In the genomic region with DNA sequence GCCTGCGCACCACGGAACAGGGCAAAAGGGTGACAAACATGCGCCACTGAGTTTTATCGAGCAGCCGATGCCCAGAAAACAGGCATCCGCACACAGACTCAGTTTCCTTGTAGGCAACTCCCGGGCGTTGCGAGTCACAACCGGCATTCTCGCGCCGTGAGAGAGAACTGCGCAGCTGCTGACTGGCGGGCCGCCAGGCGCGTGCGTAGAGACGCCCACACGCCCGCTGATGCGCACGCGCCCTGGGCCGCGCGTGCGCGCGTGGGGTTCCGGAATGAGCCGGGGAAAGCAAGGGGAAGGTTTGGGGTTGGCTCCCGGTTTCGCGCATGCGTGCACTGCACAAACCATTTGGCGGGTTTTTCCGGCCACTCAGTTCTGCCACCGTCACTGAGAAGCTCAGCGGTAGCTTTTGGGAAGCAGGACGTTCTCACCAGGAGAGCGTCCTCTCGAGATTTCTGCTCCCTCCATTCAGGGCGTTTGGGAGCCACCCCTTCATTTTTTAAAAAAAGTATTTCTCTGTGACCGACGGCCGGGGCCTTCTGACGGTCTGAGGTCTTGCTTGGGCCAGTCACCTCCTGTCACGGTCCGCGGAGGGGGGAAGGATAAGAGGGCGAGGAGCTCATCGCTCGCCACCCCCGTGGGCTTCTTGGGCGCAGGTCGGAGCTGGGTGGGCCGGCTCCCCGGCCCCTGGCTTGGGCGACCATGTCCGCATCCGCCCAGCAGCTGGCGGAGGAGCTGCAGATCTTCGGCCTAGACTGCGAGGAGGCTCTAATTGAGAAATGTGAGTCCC, we compare ENCODE assay signal across 1 cellular context.
A peak's percentile ranks its signal among the peaks of the same experiment; 100 is the strongest.
TF ChIP-seq lines count a peak whose summit lies in the region.

A gene with protein sequence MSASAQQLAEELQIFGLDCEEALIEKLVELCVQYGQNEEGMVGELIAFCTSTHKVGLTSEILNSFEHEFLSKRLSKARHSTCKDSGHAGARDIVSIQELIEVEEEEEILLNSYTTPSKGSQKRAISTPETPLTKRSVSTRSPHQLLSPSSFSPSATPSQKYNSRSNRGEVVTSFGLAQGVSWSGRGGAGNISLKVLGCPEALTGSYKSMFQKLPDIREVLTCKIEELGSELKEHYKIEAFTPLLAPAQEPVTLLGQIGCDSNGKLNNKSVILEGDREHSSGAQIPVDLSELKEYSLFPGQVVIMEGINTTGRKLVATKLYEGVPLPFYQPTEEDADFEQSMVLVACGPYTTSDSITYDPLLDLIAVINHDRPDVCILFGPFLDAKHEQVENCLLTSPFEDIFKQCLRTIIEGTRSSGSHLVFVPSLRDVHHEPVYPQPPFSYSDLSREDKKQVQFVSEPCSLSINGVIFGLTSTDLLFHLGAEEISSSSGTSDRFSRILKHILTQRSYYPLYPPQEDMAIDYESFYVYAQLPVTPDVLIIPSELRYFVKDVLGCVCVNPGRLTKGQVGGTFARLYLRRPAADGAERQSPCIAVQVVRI (plus strand): TSS at position 372 of the 790 bp plus-strand sequence. CDS start 331 bp downstream, at position 703.

TF ChIP-seq in HepG2, 621 proteins besides CTCF, POLR2A, EP300 and RAD21 (continued from another document and continues in another):
- no peak for TF ChIP-seq ZNF414 (CRISPR knock-in tag; IDR thresholded peaks at IDR 0.05)
- no peak; the same call in 1 of the 2 replicates for TF ChIP-seq ATF7-NPFF (CRISPR knock-in tag; IDR thresholded peaks at IDR 0.05; ENCODE audit: low read depth)
- TF ChIP-seq, protein P1, sequence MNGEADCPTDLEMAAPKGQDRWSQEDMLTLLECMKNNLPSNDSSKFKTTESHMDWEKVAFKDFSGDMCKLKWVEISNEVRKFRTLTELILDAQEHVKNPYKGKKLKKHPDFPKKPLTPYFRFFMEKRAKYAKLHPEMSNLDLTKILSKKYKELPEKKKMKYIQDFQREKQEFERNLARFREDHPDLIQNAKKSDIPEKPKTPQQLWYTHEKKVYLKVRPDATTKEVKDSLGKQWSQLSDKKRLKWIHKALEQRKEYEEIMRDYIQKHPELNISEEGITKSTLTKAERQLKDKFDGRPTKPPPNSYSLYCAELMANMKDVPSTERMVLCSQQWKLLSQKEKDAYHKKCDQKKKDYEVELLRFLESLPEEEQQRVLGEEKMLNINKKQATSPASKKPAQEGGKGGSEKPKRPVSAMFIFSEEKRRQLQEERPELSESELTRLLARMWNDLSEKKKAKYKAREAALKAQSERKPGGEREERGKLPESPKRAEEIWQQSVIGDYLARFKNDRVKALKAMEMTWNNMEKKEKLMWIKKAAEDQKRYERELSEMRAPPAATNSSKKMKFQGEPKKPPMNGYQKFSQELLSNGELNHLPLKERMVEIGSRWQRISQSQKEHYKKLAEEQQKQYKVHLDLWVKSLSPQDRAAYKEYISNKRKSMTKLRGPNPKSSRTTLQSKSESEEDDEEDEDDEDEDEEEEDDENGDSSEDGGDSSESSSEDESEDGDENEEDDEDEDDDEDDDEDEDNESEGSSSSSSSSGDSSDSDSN (CRISPR knock-in tag; IDR thresholded peaks at IDR 0.05), result peak; percentile 33; the same call in 1 of the 2 replicates
- no peak for TF ChIP-seq ZNF792 (CRISPR knock-in tag; IDR thresholded peaks at IDR 0.05)
- TF ChIP-seq SIN3A (IDR thresholded peaks at IDR 0.05; ENCODE audit: borderline replicate concordance, low read depth, low read length), result peak; percentile 88; the same call in 1 of the 2 replicates
- peak; percentile 87 for TF ChIP-seq GMEB1 (CRISPR knock-in tag; IDR thresholded peaks at IDR 0.05; ENCODE audit: borderline replicate concordance)
- TF ChIP-seq ZNF331 (CRISPR knock-in tag; IDR thresholded peaks at IDR 0.05), result no peak
- no peak for TF ChIP-seq ZNF704 (CRISPR knock-in tag; IDR thresholded peaks at IDR 0.05; ENCODE audit: borderline replicate concordance)
- TF ChIP-seq, protein P2, sequence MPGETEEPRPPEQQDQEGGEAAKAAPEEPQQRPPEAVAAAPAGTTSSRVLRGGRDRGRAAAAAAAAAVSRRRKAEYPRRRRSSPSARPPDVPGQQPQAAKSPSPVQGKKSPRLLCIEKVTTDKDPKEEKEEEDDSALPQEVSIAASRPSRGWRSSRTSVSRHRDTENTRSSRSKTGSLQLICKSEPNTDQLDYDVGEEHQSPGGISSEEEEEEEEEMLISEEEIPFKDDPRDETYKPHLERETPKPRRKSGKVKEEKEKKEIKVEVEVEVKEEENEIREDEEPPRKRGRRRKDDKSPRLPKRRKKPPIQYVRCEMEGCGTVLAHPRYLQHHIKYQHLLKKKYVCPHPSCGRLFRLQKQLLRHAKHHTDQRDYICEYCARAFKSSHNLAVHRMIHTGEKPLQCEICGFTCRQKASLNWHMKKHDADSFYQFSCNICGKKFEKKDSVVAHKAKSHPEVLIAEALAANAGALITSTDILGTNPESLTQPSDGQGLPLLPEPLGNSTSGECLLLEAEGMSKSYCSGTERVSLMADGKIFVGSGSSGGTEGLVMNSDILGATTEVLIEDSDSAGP (CRISPR knock-in tag; IDR thresholded peaks at IDR 0.05; ENCODE audit: borderline replicate concordance), result peak; percentile 60; the same call in 1 of the 2 replicates
- TF ChIP-seq ZNF589 (CRISPR knock-in tag; conservative IDR thresholded peaks at IDR 0.05), result no peak
- TF ChIP-seq, protein P3, sequence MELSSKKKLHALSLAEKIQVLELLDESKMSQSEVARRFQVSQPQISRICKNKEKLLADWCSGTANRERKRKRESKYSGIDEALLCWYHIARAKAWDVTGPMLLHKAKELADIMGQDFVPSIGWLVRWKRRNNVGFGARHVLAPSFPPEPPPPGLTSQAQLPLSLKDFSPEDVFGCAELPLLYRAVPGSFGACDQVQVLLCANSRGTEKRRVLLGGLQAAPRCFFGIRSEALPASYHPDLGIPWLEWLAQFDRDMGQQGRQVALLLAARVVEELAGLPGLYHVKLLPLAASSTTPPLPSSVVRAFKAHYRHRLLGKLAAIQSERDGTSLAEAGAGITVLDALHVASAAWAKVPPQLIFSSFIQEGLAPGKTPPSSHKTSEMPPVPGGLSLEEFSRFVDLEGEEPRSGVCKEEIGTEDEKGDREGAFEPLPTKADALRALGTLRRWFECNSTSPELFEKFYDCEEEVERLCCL (CRISPR knock-in tag; IDR thresholded peaks at IDR 0.05; ENCODE audit: borderline replicate concordance), result no peak
- no peak for TF ChIP-seq RBAK (CRISPR knock-in tag; IDR thresholded peaks at IDR 0.05)
- no peak for TF ChIP-seq DBP (CRISPR knock-in tag; IDR thresholded peaks at IDR 0.05; ENCODE audit: not compliant biosample characterization)
- peak; percentile 51; the same call in 1 of the 2 replicates for TF ChIP-seq RNF2 (conservative IDR thresholded peaks at IDR 0.05; ENCODE audit: low read depth)
- TF ChIP-seq NR2F6 (IDR thresholded peaks at IDR 0.05), result no peak
- no peak for TF ChIP-seq NR2F6 (CRISPR knock-in tag; IDR thresholded peaks at IDR 0.05)
- no peak for TF ChIP-seq FOXP4 (CRISPR knock-in tag; IDR thresholded peaks at IDR 0.05)
- no peak for TF ChIP-seq SKIL (CRISPR knock-in tag; IDR thresholded peaks at IDR 0.05; ENCODE audit: borderline replicate concordance)
- TF ChIP-seq HHEX (CRISPR knock-in tag; IDR thresholded peaks at IDR 0.05), result no peak
- no peak for TF ChIP-seq ZNF674 (CRISPR knock-in tag; IDR thresholded peaks at IDR 0.05; ENCODE audit: low read depth)
- TF ChIP-seq ZNF644 (CRISPR knock-in tag; IDR thresholded peaks at IDR 0.05; ENCODE audit: low read depth), result no peak
- TF ChIP-seq PAX8 (CRISPR knock-in tag; IDR thresholded peaks at IDR 0.05; ENCODE audit: borderline replicate concordance), result 0 out of 2 replicates have a peak, but pooled peaks have one; percentile 25
- TF ChIP-seq FOXO4 (CRISPR knock-in tag; conservative IDR thresholded peaks at IDR 0.05), result no peak
- TF ChIP-seq SATB2 (CRISPR knock-in tag; IDR thresholded peaks at IDR 0.05), result no peak
- no peak for TF ChIP-seq NR3C1 (CRISPR knock-in tag; IDR thresholded peaks at IDR 0.05)
- TF ChIP-seq ZNF614 (CRISPR knock-in tag; IDR thresholded peaks at IDR 0.05; ENCODE audit: borderline replicate concordance), result no peak
- TF ChIP-seq, protein P4, sequence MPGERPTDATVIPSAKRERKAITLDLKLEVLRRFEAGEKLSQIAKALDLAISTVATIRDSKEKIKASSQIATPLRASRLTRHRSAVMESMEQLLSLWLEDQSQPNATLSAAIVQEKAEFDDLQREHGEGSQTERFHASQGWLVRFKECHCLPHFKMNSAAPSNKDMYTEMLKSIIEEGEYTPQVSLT (CRISPR knock-in tag; IDR thresholded peaks at IDR 0.05; ENCODE audit: borderline replicate concordance, low read depth), result 0 out of 2 replicates have a peak, but pooled peaks have one; percentile 51
- no peak for TF ChIP-seq ESRRA (CRISPR knock-in tag; IDR thresholded peaks at IDR 0.05; ENCODE audit: low read depth)
- TF ChIP-seq ZBTB25 (CRISPR knock-in tag; IDR thresholded peaks at IDR 0.05), result peak; percentile 10; the same call in 1 of the 2 replicates
- TF ChIP-seq IRF2 (CRISPR knock-in tag; IDR thresholded peaks at IDR 0.05), result 0 out of 2 replicates have a peak, but pooled peaks have one; percentile 11
- TF ChIP-seq NFATC3 (CRISPR knock-in tag; IDR thresholded peaks at IDR 0.05), result no peak; the same call in 1 of the 2 replicates
